ENCODE assay signal across 12 cellular contexts in the genomic region with DNA sequence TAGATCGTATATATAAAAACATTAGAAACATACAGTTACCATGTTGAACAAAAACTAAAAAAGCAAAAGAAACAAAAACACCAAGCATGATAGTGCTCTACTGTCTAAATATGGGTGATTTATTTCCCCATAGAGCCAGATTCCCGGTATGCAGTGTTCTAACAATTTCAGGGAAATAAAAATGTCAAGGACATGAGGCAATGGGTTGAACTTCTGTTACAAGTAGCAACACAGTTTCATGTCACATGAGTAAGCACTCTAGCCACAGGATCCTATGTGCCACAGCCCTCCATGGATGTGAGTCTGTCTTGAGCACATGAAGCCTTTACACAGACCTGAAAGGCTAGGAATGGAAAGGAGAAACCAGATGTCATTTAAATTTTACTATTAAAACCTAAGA.
A peak's percentile ranks its signal among the peaks of the same experiment; 100 is the strongest.
DNase-seq lines count a peak whose midpoint lies in the region; TF ChIP-seq lines count a peak whose summit lies in the region.
"Had no signal": no experiment of that assay in that cellular context is flagged by ENCODE, and none has a peak within 500 bp of the region (broad histone marks: within the 10 kb centered on the region; RNA-seq: fewer than 3 reads in every experiment).

No MANE protein-coding gene starts in this region.

- no peak overlapping the region for H2AFZ ChIP-seq in GM23248

- peak; percentile 4 for DNase-seq in GM23248
- DNase-seq in NCI-H69 (lab: John Stamatoyannopoulos, UW), result peak; percentile 80
- DNase-seq in fibroblast of mammary gland (ENCODE audit: low read depth), result peak; percentile 56
- DNase-seq in renal cortical epithelial cell (ENCODE audit: low read depth), result peak; percentile 20
- DNase-seq in putamen (ENCODE audit: low spot score), result no peak
- no peak for DNase-seq in Ammon's horn (ENCODE audit: low spot score)
- no peak for DNase-seq in NCI-H2171 treated with DMSO at 0.1 percent for 48 hours (lab: John Stamatoyannopoulos, UW)
- DNase-seq in effector memory CD4-positive, alpha-beta T cell, result no peak
- DNase-seq: activated CD4-positive, alpha-beta T cell treated with anti-CD3 and anti-CD28 coated beads, Interleukin-2, amount 50 U/mL, for 4 hours; Calu3; stimulated activated CD4-positive, alpha-beta T cell treated with anti-CD3 and anti-CD28 coated beads, Interleukin-4, amount 100 ng/mL, for 4 hours had no signal

- in situ Hi-C loops in GM23248 (cut with MboI), result no loop called here

- no peak overlapping the region for H3K4me3 ChIP-seq in GM23248
- H3K4me3 ChIP-seq in fibroblast of mammary gland (ENCODE audit: control insufficient read depth, low read depth, low read length), result no peak overlapping the region
- no peak overlapping the region for H3K4me3 ChIP-seq in effector memory CD4-positive, alpha-beta T cell (ENCODE audit: insufficient read depth, low read depth, low read length, poor library complexity, severe bottlenecking)
- H3K4me3 ChIP-seq: HAP-1 had no signal

- no peaks in the 10 kb centered on the region for H3K4me1 ChIP-seq in GM23248 (ENCODE audit: insufficient read depth)
- no peaks in the 10 kb centered on the region for H3K4me1 ChIP-seq in effector memory CD4-positive, alpha-beta T cell (ENCODE audit: control insufficient read depth, insufficient read depth, low read length, poor library complexity, severe bottlenecking)

- H4K20me1 ChIP-seq in GM23248 (ENCODE audit: insufficient read depth), result no peaks in the 10 kb centered on the region

- H3K79me2 ChIP-seq in GM23248 (ENCODE audit: insufficient read depth), result no peaks in the 10 kb centered on the region

- no peak overlapping the region for H3K27ac ChIP-seq in GM23248
- H3K27ac ChIP-seq in effector memory CD4-positive, alpha-beta T cell (ENCODE audit: insufficient read depth, low read length, poor library complexity, severe bottlenecking), result no peak overlapping the region

- H3F3A ChIP-seq in GM23248 (ENCODE audit: insufficient read depth), result no peaks in the 10 kb centered on the region

- no peak overlapping the region for H3K4me2 ChIP-seq in GM23248 (ENCODE audit: unreplicated experiment)

- no peaks in the 10 kb centered on the region for H3K36me3 ChIP-seq in GM23248 (ENCODE audit: low read depth)
- peaks cover 29% of the 10 kb centered on the region for H3K36me3 ChIP-seq in effector memory CD4-positive, alpha-beta T cell (ENCODE audit: control insufficient read depth, insufficient read depth, low read length)
- H3K36me3 ChIP-seq: HAP-1 had no signal

- WGBS in GM23248 (ENCODE audit: low coverage in 1 of 2, low lambda C conversion rate in 2 of 2, missing lambda C conversion rate in 2 of 2), 2 experiments, result 75 to 87% methylated on average over 2 of the region's 2 CpGs

- H3K9me2 ChIP-seq in GM23248 (ENCODE audit: insufficient read depth), result no peaks in the 10 kb centered on the region

- H3K9me3 ChIP-seq in GM23248 (ENCODE audit: low read depth), result no peaks in the 10 kb centered on the region
- H3K9me3 ChIP-seq in effector memory CD4-positive, alpha-beta T cell (ENCODE audit: control insufficient read depth, low read length), result no peaks in the 10 kb centered on the region
- H3K9me3 ChIP-seq: HAP-1 had no signal

- TF ChIP-seq CTCF in fibroblast of mammary gland (conservative IDR thresholded peaks at IDR 0.05; ENCODE audit: control insufficient read depth, insufficient read depth, low read depth, low read length), result no peak

- H3K27me3 ChIP-seq in GM23248 (replicated peaks; ENCODE audit: insufficient read depth), result no peaks in the 10 kb centered on the region
- H3K27me3 ChIP-seq in effector memory CD4-positive, alpha-beta T cell (replicated peaks; ENCODE audit: control insufficient read depth, insufficient read depth, low read length, poor library complexity, severe bottlenecking), result no peaks in the 10 kb centered on the region

- no peak overlapping the region for H3K9ac ChIP-seq in GM23248

Comparison
In these comparisons a context has a peak if more than half of its experiments do, and no peak if none do; other contexts are left out.
1. DNase-seq: peak in GM23248 (single experiment), NCI-H69 (single experiment), fibroblast of mammary gland (single experiment) and renal cortical epithelial cell (single experiment); none in putamen (single experiment), Ammon's horn (single experiment), NCI-H2171 treated with DMSO at 0.1 percent for 48 hours (single experiment) and effector memory CD4-positive, alpha-beta T cell (0 of 3).